Comparison of ENCODE assay signal across 8 cellular contexts in genomic region chr13:29595380-29596063, GRCh38. TPM values are rescaled to one million over a fixed set of nuclear protein-coding genes. Genes with fewer than 3 reads are reported as not detected.
DNase-seq lines count a peak whose midpoint lies in the region; ATAC-seq and TF ChIP-seq lines count a peak whose summit lies in the region.

Gene SLC7A1 (minus strand): TSS chr13:29595688. CDS start chr13:29536188, 59,500 bp downstream.

- peaks cover 17% of the 10 kb centered on the region for H3K27me3 Mint-ChIP-seq in neural crest cell (ENCODE audit: low read depth)

- H3K27ac ChIP-seq in foreskin keratinocyte (peak within 1 kb of the TSS; percentile 70), stomach smooth muscle (ENCODE audit: low read length) (peak within 1 kb of the TSS; percentile 92)

- peaks cover 32% of the 10 kb centered on the region for H3K4me1 Mint-ChIP-seq in neural crest cell

- H3K36me3 Mint-ChIP-seq in neural crest cell (ENCODE audit: low read depth): no peaks in the 10 kb centered on the region

- peak within 1 kb of the TSS; percentile 95 for H3K4me3 Mint-ChIP-seq in neural crest cell

- H3K27ac Mint-ChIP-seq in neural crest cell (ENCODE audit: unreplicated experiment): peak within 1 kb of the TSS; percentile 63

- H3K36me3 ChIP-seq in stomach smooth muscle (ENCODE audit: control insufficient read depth in 2 of 2, insufficient read depth in 2 of 2, low read length in 2 of 2): no peaks in the 10 kb centered on the region

- no peaks in the 10 kb centered on the region for H3K27me3 ChIP-seq in foreskin keratinocyte
- H3K27me3 ChIP-seq in stomach smooth muscle (ENCODE audit: control insufficient read depth in 1 of 2, insufficient read depth in 2 of 2, low read length in 2 of 2): no peaks in the 10 kb centered on the region

- H3K9me3 Mint-ChIP-seq in neural crest cell: no peaks in the 10 kb centered on the region

- H3K9ac ChIP-seq in stomach smooth muscle (ENCODE audit: low read length in 2 of 2): peak within 1 kb of the TSS; percentile 77 to 90

- no peaks in the 10 kb centered on the region for H3K9me3 ChIP-seq in stomach smooth muscle (ENCODE audit: control insufficient read depth in 2 of 2, low read length in 2 of 2)

- peak; percentile 87 for ATAC-seq in foreskin keratinocyte

- TF ChIP-seq CTCF in foreskin keratinocyte (conservative IDR thresholded peaks at IDR 0.05): peak; percentile 19
- TF ChIP-seq CTCF in neural crest cell (conservative IDR thresholded peaks at IDR 0.05): peak; percentile 28

- peaks cover 30% of the 10 kb centered on the region for H3K4me1 ChIP-seq in foreskin keratinocyte
- peaks cover 10% of the 10 kb centered on the region for H3K4me1 ChIP-seq in stomach smooth muscle (ENCODE audit: control insufficient read depth, insufficient read depth, low read length)

- DNase-seq in ELR (ENCODE audit: low read depth): peak; percentile 92
- peak; percentile 40 for DNase-seq in GOT3 (lab: John Stamatoyannopoulos, UW)
- peak; percentile 71 for DNase-seq in LHCN-M2 (ENCODE audit: low read depth)
- peak; percentile 70 for DNase-seq in SHP77 treated with DMSO at 0.1 percent for 48 hours (lab: John Stamatoyannopoulos, UW)
- peak; percentile 83 for DNase-seq in activated gamma-delta T cell (lab: John Stamatoyannopoulos, UW)
- DNase-seq in foreskin keratinocyte: peak in 1 of 2 donors; percentile 64
- DNase-seq in neural crest cell (ENCODE audit: low read depth, low spot score): peak; percentile 67

- H3K4me3 ChIP-seq in stomach smooth muscle (ENCODE audit: low read length in 2 of 2): peak within 1 kb of the TSS; percentile 59 to 83

RNA-seq across cellular contexts. Expression of gene SLC7A1, which starts in this region (rescaled TPM):
- 8.9 and 13.8 TPM in 2 replicates for total RNA-seq in LHCN-M2 (2014; rRNA removed)
- 18.0 TPM for polyA plus RNA-seq in LHCN-M2 (2012)
- total RNA-seq in foreskin keratinocyte: 69.8 and 76.2 TPM in 2 replicates
- polyA plus RNA-seq in foreskin keratinocyte: 20.2 and 25.3 TPM in 2 replicates
- 69.7 and 71.0 TPM in 2 replicates for total RNA-seq in neural crest cell
